Comparison of ENCODE assay signal across 8 cellular contexts in the genomic region with DNA sequence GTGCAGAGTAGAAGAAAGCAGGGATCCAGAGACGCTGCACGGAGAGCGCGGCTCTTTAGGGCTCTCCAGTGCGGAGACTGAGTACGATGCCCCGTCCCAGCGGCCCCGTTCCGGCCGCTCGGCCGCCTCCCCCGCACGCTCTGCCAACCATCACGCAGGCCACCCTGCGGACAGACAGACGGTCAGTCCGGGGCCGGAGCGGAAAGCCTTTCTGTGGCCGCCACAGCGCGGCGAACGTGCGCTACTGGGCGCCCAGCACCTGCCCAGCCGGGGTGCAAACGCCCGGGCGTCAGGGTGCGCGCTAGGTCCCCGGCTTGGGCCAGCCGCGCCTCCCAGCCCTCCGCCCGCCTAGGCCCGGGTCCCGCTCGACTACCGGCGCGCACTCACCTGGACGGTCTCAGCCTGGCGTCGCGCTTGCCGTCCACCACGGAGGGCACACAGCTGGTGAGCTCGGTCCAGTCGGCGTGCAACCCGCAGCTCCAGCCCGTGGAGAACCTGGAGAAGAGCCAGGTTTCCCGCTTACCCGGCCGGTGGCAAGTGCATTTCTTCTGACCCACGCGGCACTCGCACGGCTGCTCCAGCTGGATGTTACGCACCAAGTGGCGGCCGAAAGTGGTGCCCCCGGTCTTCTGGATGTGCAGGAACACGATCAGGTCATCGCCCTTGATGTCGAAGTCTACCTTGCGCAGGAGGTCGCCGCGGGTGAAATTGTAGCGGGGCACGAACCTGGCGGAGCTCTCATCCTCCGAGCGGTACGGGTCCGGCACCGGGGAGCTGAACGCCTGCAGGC. TPM values are rescaled to one million over a fixed set of nuclear protein-coding genes. Genes with fewer than 3 reads are reported as not detected.
DNase-seq lines count a peak whose midpoint lies in the region; ATAC-seq and TF ChIP-seq lines count a peak whose summit lies in the region.

No MANE protein-coding gene starts in this region.

- intact Hi-C loops in prostate gland (cut with DNase I), result no loop called here
- intact Hi-C loops in left colon (cut with DNase I, micrococcal nuclease), result no loop called here

- no peak overlapping the region for H3K9ac ChIP-seq in SK-N-MC (ENCODE audit: insufficient read length)

- DNase-seq in Daoy (ENCODE audit: low read depth), result peak; percentile 8
- DNase-seq in SK-N-MC (ENCODE audit: low read depth, low spot score), result no peak
- DNase-seq in fibroblast of pulmonary artery (ENCODE audit: low read depth), result no peak
- DNase-seq in prostate gland (ENCODE audit: low spot score), result no peak
- no peak for DNase-seq in osteoblast (ENCODE audit: insufficient read length, low spot score, missing footprints)
- no peak for DNase-seq in left colon
- no peak for DNase-seq in left lobe of liver (ENCODE audit: low spot score)

- ATAC-seq in left colon, result no peak
- no peak for ATAC-seq in GM19455 (IDR thresholded peaks at IDR 0.05; ENCODE audit: unreplicated experiment)
- ATAC-seq in left lobe of liver, result no peak

- 0% methylated on average over 15 of the region's 83 CpGs for WGBS in prostate gland

- H3K4me3 ChIP-seq in SK-N-MC, result peak overlapping the region; percentile 80
- H3K4me3 ChIP-seq in fibroblast of pulmonary artery (replicated peaks; ENCODE audit: low read depth, low read length), result peak overlapping the region; percentile 7
- H3K4me3 ChIP-seq in prostate gland, result peak overlapping the region; percentile 18 to 26
- no peak overlapping the region for H3K4me3 ChIP-seq in osteoblast (ENCODE audit: insufficient read depth, low read length)

- TF ChIP-seq CTCF in fibroblast of pulmonary artery (IDR thresholded peaks at IDR 0.05; ENCODE audit: low read length, missing control alignments) (no peak), prostate gland (IDR thresholded peaks at IDR 0.05) (no peak), osteoblast (IDR thresholded peaks at IDR 0.05; ENCODE audit: extremely low read depth, low read depth, low read length) (no peak)

- H3K27me3 ChIP-seq in prostate gland (replicated peaks; ENCODE audit: insufficient read depth), result no peaks in the 10 kb centered on the region
- H3K27me3 ChIP-seq in osteoblast (ENCODE audit: insufficient read depth, low read length), result peaks cover 27% of the 10 kb centered on the region

- H2AFZ ChIP-seq in osteoblast (ENCODE audit: low read length), result no peak overlapping the region

- no peaks in the 10 kb centered on the region for H3K79me2 ChIP-seq in osteoblast (ENCODE audit: insufficient read depth, low read length)

- H3K36me3 ChIP-seq in SK-N-MC (ENCODE audit: insufficient read depth, low read length) (no peaks in the 10 kb centered on the region), prostate gland (no peaks in the 10 kb centered on the region), osteoblast (ENCODE audit: insufficient read depth, low read length) (no peaks in the 10 kb centered on the region)

- H3K9me3 ChIP-seq in SK-N-MC (ENCODE audit: low read depth, low read length), result no peaks in the 10 kb centered on the region
- H3K9me3 ChIP-seq in prostate gland, result no peaks in the 10 kb centered on the region
- peaks cover 2% of the 10 kb centered on the region for H3K9me3 ChIP-seq in osteoblast (ENCODE audit: low read depth, low read length)

- H3K27ac ChIP-seq in SK-N-MC (no peak overlapping the region), prostate gland (no peak overlapping the region), osteoblast (ENCODE audit: low read depth, low read length) (no peak overlapping the region)

- no peak overlapping the region for H3K4me2 ChIP-seq in osteoblast (ENCODE audit: insufficient read depth, low read length)

- no peaks in the 10 kb centered on the region for H3K4me1 ChIP-seq in prostate gland (replicated peaks)
- no peaks in the 10 kb centered on the region for H3K4me1 ChIP-seq in osteoblast (ENCODE audit: insufficient read depth, low read length)

- no peak for TF ChIP-seq POLR2A in prostate gland (IDR thresholded peaks at IDR 0.05)

- no peaks in the 10 kb centered on the region for H4K20me1 ChIP-seq in osteoblast (ENCODE audit: insufficient read depth, low read length)

RNA-seq across cellular contexts. Expression of a gene that starts 1.8 kb away (rescaled TPM):
- 10.1 and 12.9 TPM in 2 replicates for total RNA-seq in Daoy (2014; rRNA removed; shearing (Covaris generic))
- 1 to 10 TPM; 1.1 to 6.1 TPM for total RNA-seq in prostate gland
- total RNA-seq in osteoblast, result under 0.01 TPM in 1 of 2 replicates, not detected in the other
- under 1 TPM; 0.70 to 0.87 TPM for total RNA-seq in left colon
- total RNA-seq in left lobe of liver, result not detected
